ENCODE assay signal across 24 cellular contexts in the genomic region with DNA sequence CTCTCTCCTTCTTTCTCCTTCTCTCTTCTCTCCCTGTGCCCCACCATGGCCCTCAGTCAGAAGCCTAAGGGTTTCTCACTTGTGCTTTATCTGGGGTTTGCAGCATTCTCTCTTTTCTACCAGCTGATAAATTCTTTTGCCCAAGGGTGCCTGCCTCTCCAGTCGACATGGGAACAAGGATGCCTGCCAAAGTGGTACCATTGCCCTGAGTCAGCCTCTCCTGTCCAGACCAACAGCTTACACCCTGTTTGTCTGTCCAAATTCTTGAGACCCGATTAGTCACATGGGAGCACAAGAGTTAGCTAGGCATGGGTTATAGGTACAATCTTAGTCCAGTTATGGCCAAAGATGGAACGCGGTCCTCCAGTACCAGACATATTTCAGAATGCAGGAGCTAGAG.
"Had no signal": no experiment of that assay in that cellular context is flagged by ENCODE, and none has a peak within 500 bp of the region (broad histone marks: within the 10 kb centered on the region; RNA-seq: fewer than 3 reads in every experiment).

No MANE protein-coding gene starts in this region.

- H3K79me2 ChIP-seq: parathyroid adenoma had no signal

- H3K27me3 ChIP-seq: hepatocyte, neural progenitor cell, neutrophil, right lobe of liver, suprapubic skin, tibial artery, upper lobe of right lung had no signal

- H3K36me3 ChIP-seq: neural progenitor cell, neutrophil, right lobe of liver, suprapubic skin, thoracic aorta, tibial artery, upper lobe of right lung had no signal

- DNase-seq: islet precursor cell; mesendoderm; naive B cell; natural killer cell; nephron progenitor cell; occipital lobe; psoas muscle; right lobe of liver; stimulated activated CD4-positive, alpha-beta T cell treated with anti-CD3 and anti-CD28 coated beads, Interleukin-12 subunit alpha, Interleukin-12 subunit beta, amount 100 ng/mL, for 4 hours; stimulated activated CD4-positive, alpha-beta T cell treated with anti-CD3 and anti-CD28 coated beads, Interleukin-15, amount 100 ng/mL, for 24 hours; stimulated activated CD4-positive, alpha-beta T cell treated with anti-CD3 and anti-CD28 coated beads, Interleukin-2, amount 100 ng/mL, for 24 hours; stimulated activated CD4-positive, alpha-beta T cell treated with anti-CD3 and anti-CD28 coated beads, Interleukin-4, amount 100 ng/mL, for 1 hour; stimulated activated naive B cell treated with anti-CD40 and anti-IgM and Interleukin-4, amounts not matched to agents 10 μg/mL and 1 μg/mL and 100 μg/mL, for 72 hours; tibial artery; trophoblast cell; upper lobe of right lung had no signal

- H3K9ac ChIP-seq: neural progenitor cell, parathyroid adenoma had no signal

- H3K27ac ChIP-seq: hepatocyte, neural progenitor cell, neutrophil, parathyroid adenoma, psoas muscle, right lobe of liver, skin epidermis, suprapubic skin, thoracic aorta, tibial artery, upper lobe of right lung had no signal

- H3K4me1 ChIP-seq: parathyroid adenoma, right lobe of liver, suprapubic skin, upper lobe of right lung had no signal

- H3K4me2 ChIP-seq: hepatocyte, neural progenitor cell had no signal

- H3K4me3 ChIP-seq: hepatocyte, lung, neural progenitor cell, psoas muscle, right lobe of liver, skin epidermis, suprapubic skin, thoracic aorta, tibial artery, upper lobe of right lung had no signal

- H3K9me3 ChIP-seq: neutrophil, psoas muscle, right lobe of liver, suprapubic skin, thoracic aorta, tibial artery, upper lobe of right lung had no signal

- H2AFZ ChIP-seq: hepatocyte, neural progenitor cell, parathyroid adenoma had no signal

- ATAC-seq: natural killer cell; right lobe of liver; stimulated activated naive B cell treated with anti-CD40 and anti-IgM and Interleukin-4, amounts not matched to agents 10 μg/mL and 1 μg/mL and 100 μg/mL, for 72 hours; upper lobe of right lung had no signal
